ENCODE assay signal across 1 cellular context in genomic region chr2:173048901-173049661, GRCh38.
TF ChIP-seq lines count a peak whose summit lies in the region.

No MANE protein-coding gene starts in this region.

TF ChIP-seq in HCT116, 20 proteins besides CTCF, POLR2A, EP300 and RAD21 (continued from another document):
- TF ChIP-seq SIN3A (IDR thresholded peaks at IDR 0.05; ENCODE audit: low read depth) = no peak
- peak; percentile 86 for TF ChIP-seq TCF7L2 (IDR thresholded peaks at IDR 0.05; ENCODE audit: borderline replicate concordance, extremely low read depth, insufficient read depth, insufficient read length)
TF ChIP-seq in HCT116: peak in this region for 9.
